ENCODE assay signal across 8 cellular contexts in the genomic region with DNA sequence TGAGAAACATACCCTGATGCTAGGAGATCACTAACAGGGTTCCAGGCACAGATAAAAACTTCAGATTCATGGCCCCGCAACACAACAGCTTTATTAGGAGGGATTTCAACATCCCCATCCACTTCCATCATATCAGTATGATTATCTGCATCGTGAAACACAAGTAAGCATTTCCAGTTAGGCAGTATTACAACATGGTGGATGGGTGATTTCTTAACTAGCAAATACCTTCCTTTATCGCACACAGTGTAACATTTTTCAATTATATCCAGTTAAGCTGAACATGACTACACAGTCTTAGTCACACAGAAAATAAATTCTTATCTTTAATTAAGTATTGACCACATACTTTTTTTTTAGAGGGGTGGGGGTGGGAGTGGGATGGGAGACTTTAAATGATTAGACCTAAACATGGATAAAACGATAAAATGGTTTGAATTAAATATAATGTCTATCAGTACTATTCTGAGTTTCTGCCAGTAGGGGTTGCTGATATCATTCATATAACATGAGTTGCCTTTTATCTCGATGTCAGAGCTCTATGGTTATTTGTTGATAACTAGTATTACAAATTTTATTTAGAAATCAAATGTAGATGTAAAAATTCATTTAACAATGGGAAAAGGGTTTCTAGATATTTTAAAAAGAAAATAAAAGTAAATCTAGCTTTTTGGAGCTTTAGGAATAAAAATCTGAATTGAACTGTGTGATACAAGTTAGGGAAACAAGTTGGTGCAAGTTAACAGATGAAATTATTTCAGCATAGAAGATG.
DNase-seq lines count a peak whose midpoint lies in the region; ATAC-seq and TF ChIP-seq lines count a peak whose summit lies in the region.

No MANE protein-coding gene starts in this region.

- intact Hi-C loops in CD14-positive monocyte (cut with micrococcal nuclease) = loop anchor here in 1 of 2 donors (5.0 kb wide), 1 partner anchor 147 kb away; the partner anchor contains the start of gene TBL1XR1
- intact Hi-C loops in prostate gland (cut with DNase I) = loop anchor here (2.0 to 10.0 kb wide), 5 partner anchors 147 to 1334 kb away; partner anchors contain the start of gene TBL1XR1

- no peaks in the 10 kb centered on the region for H3K27me3 Mint-ChIP-seq in CD14-positive monocyte (ENCODE audit: low read depth in 3 of 3)

- H3K4me3 Mint-ChIP-seq in CD14-positive monocyte = no peak overlapping the region

- H3K4me3 ChIP-seq in NB4 (ENCODE audit: low read depth, low read length) (no peak overlapping the region), SU-DHL-6 (ENCODE audit: insufficient read depth, low read length, poor library complexity, severe bottlenecking) (no peak overlapping the region), fibroblast of the aortic adventitia (ENCODE audit: low read depth, low read length) (no peak overlapping the region), prostate gland (no peak overlapping the region)

- peaks cover 78% of the 10 kb centered on the region for H3F3A ChIP-seq in SU-DHL-6 (ENCODE audit: insufficient read depth)

- TF ChIP-seq CTCF in CD14-positive monocyte (IDR thresholded peaks at IDR 0.05) (peak; percentile 75), NB4 (IDR thresholded peaks at IDR 0.05; ENCODE audit: low read depth, low read length) (no peak), SU-DHL-6 (IDR thresholded peaks at IDR 0.05; ENCODE audit: insufficient read depth, low read length, poor library complexity, severe bottlenecking) (peak; percentile 39), fibroblast of the aortic adventitia (IDR thresholded peaks at IDR 0.05; ENCODE audit: insufficient read depth, low read length) (peak; percentile 53), prostate gland (IDR thresholded peaks at IDR 0.05) (peak; percentile 22 to 79 (median 66))

- H3K36me3 Mint-ChIP-seq in CD14-positive monocyte = peaks cover 45 to 57% of the 10 kb centered on the region in 2 donors

- H3K9me3 ChIP-seq in SU-DHL-6 (ENCODE audit: insufficient read depth, low read length) (no peaks in the 10 kb centered on the region), prostate gland (no peaks in the 10 kb centered on the region)

- H3K27ac ChIP-seq in SU-DHL-6 (ENCODE audit: low read depth, low read length) = peak overlapping the region; percentile 70
- H3K27ac ChIP-seq in prostate gland = no peak overlapping the region

- no peak overlapping the region for H3K9ac ChIP-seq in SU-DHL-6 (ENCODE audit: low read length)

- peak overlapping the region; percentile 49 for H3K4me2 ChIP-seq in SU-DHL-6 (ENCODE audit: low read depth, low read length, poor library complexity, severe bottlenecking)

- H3K27me3 ChIP-seq in SU-DHL-6 (ENCODE audit: low read length) = no peaks in the 10 kb centered on the region
- H3K27me3 ChIP-seq in prostate gland (replicated peaks; ENCODE audit: insufficient read depth) = no peaks in the 10 kb centered on the region

- peaks cover 68% of the 10 kb centered on the region for H3K79me2 ChIP-seq in SU-DHL-6 (ENCODE audit: insufficient read depth, low read length)

- no peak overlapping the region for H3K27ac Mint-ChIP-seq in CD14-positive monocyte

- H3K4me1 ChIP-seq in prostate gland (replicated peaks) = peaks cover 10% of the 10 kb centered on the region

- H3K36me3 ChIP-seq in SU-DHL-6 (ENCODE audit: low read length) (peaks cover 71% of the 10 kb centered on the region), prostate gland (no peaks in the 10 kb centered on the region)

- DNase-seq in CD14-positive monocyte (ENCODE audit: low spot score) (no peak), NB4 (ENCODE audit: low read depth) (peak; percentile 43), fibroblast of the aortic adventitia (ENCODE audit: low read depth) (peak; percentile 78), prostate gland (ENCODE audit: low spot score) (no peak)
- DNase-seq in activated CD8-positive, alpha-beta memory T cell treated with anti-CD3 and anti-CD28 coated beads for 24 hours = no peak

- 41% methylated on average over 5 of the region's 5 CpGs for whole genome bisulfite sequencing in prostate gland

- no peak for TF ChIP-seq POLR2A in NB4 (IDR thresholded peaks at IDR 0.05; ENCODE audit: extremely low read depth, insufficient read length)
- TF ChIP-seq POLR2A in prostate gland (IDR thresholded peaks at IDR 0.05) = no peak

- no peaks in the 10 kb centered on the region for H3K9me2 ChIP-seq in SU-DHL-6 (replicated peaks; ENCODE audit: insufficient read depth, low read length)

- H4K20me1 ChIP-seq in SU-DHL-6 (ENCODE audit: low read depth, low read length) = no peaks in the 10 kb centered on the region

- H3K9me3 Mint-ChIP-seq in CD14-positive monocyte = no peaks in the 10 kb centered on the region

- no peaks in the 10 kb centered on the region for H3K4me1 Mint-ChIP-seq in CD14-positive monocyte

- peak; percentile 73 for ATAC-seq in GM19043 (IDR thresholded peaks at IDR 0.05; ENCODE audit: low read depth, unreplicated experiment)
- ATAC-seq in GM18867 (IDR thresholded peaks at IDR 0.05; ENCODE audit: unreplicated experiment) = no peak

- H2AFZ ChIP-seq in SU-DHL-6 (ENCODE audit: low read depth, low read length, severe bottlenecking) = no peak overlapping the region

Comparison
In these comparisons a context has a peak if more than half of its experiments do, and no peak if none do; other contexts are left out.
1. DNase-seq: peak in NB4 (single experiment) and fibroblast of the aortic adventitia (single experiment); none in CD14-positive monocyte (single experiment), prostate gland (single experiment) and activated CD8-positive, alpha-beta memory T cell treated with anti-CD3 and anti-CD28 coated beads for 24 hours (single experiment).